Comparison of ENCODE assay signal across 17 cellular contexts in genomic region chr11:97865424-97866012, GRCh38.
"Had no signal": no experiment of that assay in that cellular context is flagged by ENCODE, and none has a peak within 500 bp of the region (broad histone marks: within the 10 kb centered on the region; RNA-seq: fewer than 3 reads in every experiment).

No MANE protein-coding gene starts in this region.

- H3K4me3 ChIP-seq: PC-9 had no signal

- H2AFZ ChIP-seq: PC-9 had no signal

- H3K4me2 ChIP-seq: PC-9 had no signal

- H3K27ac ChIP-seq: PC-9 had no signal

- DNase-seq: activated CD4-positive, alpha-beta T cell treated with anti-CD3 and anti-CD28 coated beads, Interleukin-2, amount 10 ng/mL, durations not matched to agents 24 days and 14 days; activated CD4-positive, alpha-beta T cell treated with anti-CD3 and anti-CD28 coated beads, Interleukin-2, amount 50 U/mL, for 48 hours; activated CD4-positive, CD25-positive, alpha-beta regulatory T cell treated with anti-CD3 and anti-CD28 coated beads, Interleukin-2, amount 50 U/mL, for 72 hours; activated CD8-positive, alpha-beta memory T cell treated with anti-CD3 and anti-CD28 coated beads, Interleukin-2, amount 10 ng/mL, durations not matched to agents 7 days and 5 days; activated gamma-delta T cell; activated naive CD4-positive, alpha-beta T cell treated with anti-CD3 and anti-CD28 coated beads for 36 hours; activated T-cell treated with anti-CD3 and anti-CD28 coated beads, Interleukin-2, amount 50 U/mL, for 48 hours; amygdala; MV-4-11; NCI-H1092 treated with DMSO at 0.1 percent for 48 hours; NCI-H1417 treated with DMSO at 0.1 percent for 48 hours; NCI-H1694 treated with DMSO at 0.1 percent for 48 hours; NCI-H2029 treated with DMSO at 0.1 percent for 48 hours; NCI-H510A treated with DMSO at 0.1 percent for 48 hours; PC-9; SHP77 treated with DMSO at 0.1 percent for 48 hours; T-helper 9 cell had no signal
